Comparison of ENCODE assay signal across 8 cellular contexts in the genomic region with DNA sequence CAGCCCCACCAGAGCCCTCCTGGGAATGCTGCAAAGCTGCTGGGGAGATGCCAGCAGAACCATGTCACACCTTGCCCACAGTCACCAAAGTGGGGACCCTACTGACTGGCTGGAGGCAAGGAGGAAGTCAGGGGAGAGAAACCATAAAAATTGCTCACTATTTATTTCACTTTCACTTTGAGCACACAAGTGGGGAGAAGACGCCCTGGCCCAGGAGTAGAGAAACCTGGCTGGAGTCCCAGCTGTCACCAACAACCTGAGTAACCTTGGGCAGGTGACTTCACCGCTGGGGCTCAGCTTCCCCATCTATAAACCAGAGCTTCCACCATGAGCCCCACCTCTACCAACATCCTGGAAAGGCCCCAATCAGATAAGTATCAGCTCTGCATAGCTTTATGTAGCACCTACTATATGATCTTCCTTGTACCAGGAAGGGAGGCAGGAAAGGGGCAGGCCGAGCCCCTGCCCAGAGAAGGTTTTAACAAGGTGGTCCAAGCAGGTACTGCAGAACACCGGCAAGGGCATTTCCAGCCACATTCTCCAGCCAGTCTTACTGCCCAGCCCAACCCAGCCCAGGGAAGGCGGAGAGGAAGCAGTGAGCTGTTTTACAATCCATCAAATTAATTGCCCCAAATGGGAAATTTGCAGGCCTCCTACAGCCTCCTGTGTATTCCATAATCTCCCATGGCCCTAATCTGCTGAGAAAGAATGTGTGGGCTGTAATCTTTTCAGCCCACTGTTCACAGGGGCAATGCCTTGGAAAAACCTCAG. TPM values are rescaled to one million over a fixed set of nuclear protein-coding genes. Genes with fewer than 3 reads are reported as not detected.
DNase-seq lines count a peak whose midpoint lies in the region; ATAC-seq and TF ChIP-seq lines count a peak whose summit lies in the region.

No MANE protein-coding gene starts in this region.

- ATAC-seq in HG03175 (IDR thresholded peaks at IDR 0.05; ENCODE audit: unreplicated experiment) (peak; percentile 98), foreskin keratinocyte (peak; percentile 24)

- H3K27ac ChIP-seq in C4-2B (peak overlapping the region; percentile 91), foreskin keratinocyte (no peak overlapping the region)

- TF ChIP-seq CTCF in C4-2B (conservative IDR thresholded peaks at IDR 0.05) = no peak
- no peak for TF ChIP-seq CTCF in foreskin keratinocyte (conservative IDR thresholded peaks at IDR 0.05)

- DNase-seq in GM19240 (ENCODE audit: insufficient read length, low spot score) (peak; percentile 83), foreskin keratinocyte (no peak), glomerular visceral epithelial cell (ENCODE audit: extremely low spot score) (no peak), islet precursor cell (no peak)
- DNase-seq in activated CD4-positive, alpha-beta T cell treated with anti-CD3 and anti-CD28 coated beads for 4 hours = peak; percentile 12 to 22
- DNase-seq in stimulated activated CD8-positive, alpha-beta memory T cell treated with anti-CD3 and anti-CD28 coated beads, Interleukin-12 subunit alpha, Interleukin-12 subunit beta, amount 100 ng/mL, for 1 hour (ENCODE audit: low read depth) = peak; percentile 3

- no peaks in the 10 kb centered on the region for H3K4me1 ChIP-seq in foreskin keratinocyte

- H3K27me3 ChIP-seq in foreskin keratinocyte = peaks cover 9% of the 10 kb centered on the region

RNA-seq across cellular contexts. Expression of gene PLEKHA7, which starts 27.6 kb away (rescaled TPM):
- 0.18 and 0.20 TPM in 2 replicates for total RNA-seq in foreskin keratinocyte
- polyA plus RNA-seq in foreskin keratinocyte = 0.08 and 0.26 TPM in 2 replicates

Comparison
In these comparisons a context has a peak if more than half of its experiments do, and no peak if none do; other contexts are left out.
1. DNase-seq: peak in GM19240 (single experiment), activated CD4-positive, alpha-beta T cell treated with anti-CD3 and anti-CD28 coated beads for 4 hours (2 of 2) and stimulated activated CD8-positive, alpha-beta memory T cell treated with anti-CD3 and anti-CD28 coated beads, Interleukin-12 subunit alpha, Interleukin-12 subunit beta, amount 100 ng/mL, for 1 hour (single experiment); none in foreskin keratinocyte (0 of 2), glomerular visceral epithelial cell (single experiment) and islet precursor cell (single experiment).